ENCODE assay signal across 8 cellular contexts in genomic region chr22:17772963-17773605, GRCh38. TPM values are rescaled to one million over a fixed set of nuclear protein-coding genes. Genes with fewer than 3 reads are reported as not detected.
DNase-seq lines count a peak whose midpoint lies in the region; ATAC-seq, FAIRE-seq and TF ChIP-seq lines count a peak whose summit lies in the region.

No MANE protein-coding gene starts in this region.

- H3K4me2 ChIP-seq in PC-3 (ENCODE audit: low read length) = peak overlapping the region; percentile 99

- peaks cover 3% of the 10 kb centered on the region for H3K36me3 Mint-ChIP-seq in endothelial cell (ENCODE audit: low read depth, unreplicated experiment)
- no peaks in the 10 kb centered on the region for H3K36me3 Mint-ChIP-seq in nephron progenitor cell (ENCODE audit: low read depth)

- no peaks in the 10 kb centered on the region for H4K20me1 ChIP-seq in PC-3 (ENCODE audit: low read length)

- no TSS peak for BruUV-seq in PC-3 (replicated peaks; lab: Mats Ljungman, UMichigan)

- POLR2A ChIA-PET in PC-3 (lab: Charles Lee; ENCODE audit: unreplicated experiment) = no interaction called here

- H3K27me3 Mint-ChIP-seq in endothelial cell (ENCODE audit: unreplicated experiment) (peaks cover 16% of the 10 kb centered on the region), nephron progenitor cell (ENCODE audit: low read depth, poor library complexity) (no peaks in the 10 kb centered on the region)

- ATAC-seq in PC-3 (peak; percentile 42), HG03565 (IDR thresholded peaks at IDR 0.05; ENCODE audit: unreplicated experiment) (no peak), HG03521 (IDR thresholded peaks at IDR 0.05; ENCODE audit: unreplicated experiment) (no peak), GM21447 (IDR thresholded peaks at IDR 0.05; ENCODE audit: unreplicated experiment) (no peak)

- no peak for TF ChIP-seq CTCF in PC-3 (conservative IDR thresholded peaks at IDR 0.05; ENCODE audit: low read depth, low read length)
- no peak for TF ChIP-seq CTCF in endothelial cell (IDR thresholded peaks at IDR 0.05; ENCODE audit: unreplicated experiment)
- no peak for TF ChIP-seq CTCF in nephron progenitor cell (IDR thresholded peaks at IDR 0.05)

- H2AFZ ChIP-seq in PC-3 (ENCODE audit: low read length) = peak overlapping the region; percentile 57; the same call in 1 of the 2 replicates

- no peaks in the 10 kb centered on the region for H3K27me3 ChIP-seq in PC-3 (ENCODE audit: low read length)

- CTCF ChIA-PET in PC-3 (lab: Charles Lee) = interaction anchor here (1.0 kb wide), 1 partner anchor 12 kb away, joined by 3 read pairs; no protein-coding TSS in a partner anchor

- peaks cover 32% of the 10 kb centered on the region for H3K4me1 Mint-ChIP-seq in endothelial cell (ENCODE audit: unreplicated experiment)
- peaks cover 61% of the 10 kb centered on the region for H3K4me1 Mint-ChIP-seq in nephron progenitor cell

- no peaks in the 10 kb centered on the region for H3F3A ChIP-seq in PC-3 (ENCODE audit: low read length, unreplicated experiment)

- intact Hi-C loops in PC-3 (cut with micrococcal nuclease) = no loop called here

- peak; percentile 46 for DNase-seq in G401 (ENCODE audit: low spot score)
- DNase-seq in PC-3 = peak; percentile 43
- no peak for DNase-seq in endothelial cell (ENCODE audit: low spot score)
- DNase-seq in nephron progenitor cell = no peak
- no peak for DNase-seq in GM19239 (ENCODE audit: insufficient read length, low spot score)

- H3K27ac Mint-ChIP-seq in endothelial cell (ENCODE audit: unreplicated experiment) = no peak overlapping the region
- peak overlapping the region; percentile 79 for H3K27ac Mint-ChIP-seq in nephron progenitor cell

- peaks cover 19% of the 10 kb centered on the region for H3K4me1 ChIP-seq in PC-3 (ENCODE audit: insufficient read depth, low read length)

- H3K9me3 ChIP-seq in PC-3 (ENCODE audit: low read length) = no peaks in the 10 kb centered on the region

- in situ Hi-C loops in G401 (cut with HindIII; ENCODE audit: low sequenced_read_pairs) = no loop called here

- H3K9me2 ChIP-seq in PC-3 (replicated peaks; ENCODE audit: low read length) = no peaks in the 10 kb centered on the region

- H3K9ac ChIP-seq in PC-3 (ENCODE audit: low read length) = peak overlapping the region; percentile 58; the same call in 1 of the 2 replicates

- no peak for FAIRE-seq in GM19239 (lab: Jason Lieb, UNC)

- H3K4me3 Mint-ChIP-seq in endothelial cell (ENCODE audit: unreplicated experiment) (peak overlapping the region; percentile 87), nephron progenitor cell (peak overlapping the region; percentile 81)

- H3K27ac ChIP-seq in PC-3 (ENCODE audit: low read length) = no peak overlapping the region

- H3K9me3 Mint-ChIP-seq in endothelial cell (ENCODE audit: unreplicated experiment) = no peaks in the 10 kb centered on the region
- H3K9me3 Mint-ChIP-seq in nephron progenitor cell = no peaks in the 10 kb centered on the region

- H3K79me2 ChIP-seq in PC-3 (ENCODE audit: low read length) = peaks cover 43% of the 10 kb centered on the region

- H3K4me3 ChIP-seq in PC-3 (ENCODE audit: low read length) = peak overlapping the region; percentile 81

- no peaks in the 10 kb centered on the region for H3K36me3 ChIP-seq in PC-3 (ENCODE audit: low read depth, low read length)

RNA-seq across cellular contexts. Expression of gene BID, which starts 1.2 kb away (rescaled TPM):
- 28.4 and 58.9 TPM in 2 replicates for total RNA-seq in G401 (2014; rRNA removed; shearing (Covaris generic))
- 123 and 129 TPM in 2 replicates for total RNA-seq in PC-3 (2014; rRNA removed)
- total RNA-seq in endothelial cell (ENCODE audit: unreplicated experiment) = 32.5 TPM

Comparison
In these comparisons a context has a peak if more than half of its experiments do, and no peak if none do; other contexts are left out.
1. DNase-seq: peak in G401 (single experiment) and PC-3 (single experiment); none in endothelial cell (single experiment), nephron progenitor cell (single experiment) and GM19239 (single experiment).